In genomic region chr6:1162367-1163275, GRCh38 we compare ENCODE assay signal across 20 cellular contexts.
DNase-seq lines count a peak whose midpoint lies in the region; ATAC-seq, FAIRE-seq and TF ChIP-seq lines count a peak whose summit lies in the region.
"Had no signal": no experiment of that assay in that cellular context is flagged by ENCODE, and none has a peak within 500 bp of the region (broad histone marks: within the 10 kb centered on the region; RNA-seq: fewer than 3 reads in every experiment).

No MANE protein-coding gene starts in this region.

- no peaks in the 10 kb centered on the region for H3K79me2 ChIP-seq in MM.1S (ENCODE audit: low read length)

- H3K9me3 ChIP-seq in MM.1S (replicated peaks; ENCODE audit: insufficient read depth, low read length) (no peaks in the 10 kb centered on the region), mesodermal cell (ENCODE audit: control insufficient read depth, low read length) (peaks cover 4% of the 10 kb centered on the region), upper lobe of left lung (no peaks in the 10 kb centered on the region)

- H3K4me3 Mint-ChIP-seq in central memory CD8-positive, alpha-beta T cell: peak overlapping the region; percentile 23
- H3K4me3 Mint-ChIP-seq: activated naive CD4-positive, alpha-beta T cell treated with anti-CD3 and anti-CD28 coated beads for 36 hours had no signal

- no peaks in the 10 kb centered on the region for H3K4me1 Mint-ChIP-seq in central memory CD8-positive, alpha-beta T cell
- H3K4me1 Mint-ChIP-seq: stimulated activated naive CD8-positive, alpha-beta T cell treated with anti-CD3 and anti-CD28 coated beads, Interleukin-15, amount 100 ng/mL, for 72 hours had no signal

- peak overlapping the region; percentile 5; the same call in 1 of the 2 replicates for H3K9ac ChIP-seq in MM.1S (ENCODE audit: low read length)
- H3K9ac ChIP-seq: BLaER1 had no signal

- no peak for ATAC-seq in central memory CD8-positive, alpha-beta T cell (replicated peaks; ENCODE audit: extremely low read depth, poor library complexity, severe bottlenecking)
- ATAC-seq in upper lobe of left lung (ENCODE audit: low FRiP score in 2 of 2): no peak
- ATAC-seq in HG03457 (IDR thresholded peaks at IDR 0.05; ENCODE audit: unreplicated experiment): no peak
- ATAC-seq: stimulated activated naive CD8-positive, alpha-beta T cell treated with anti-CD3 and anti-CD28 coated beads, Interleukin-15, amount 100 ng/mL, for 72 hours had no signal

- FAIRE-seq in RCC 7860 (lab: Jason Lieb, UNC): no peak
- FAIRE-seq: endometrium, H54 had no signal

- no peaks in the 10 kb centered on the region for H3K27me3 ChIP-seq in MM.1S (replicated peaks; ENCODE audit: insufficient read depth, low read length)
- no peaks in the 10 kb centered on the region for H3K27me3 ChIP-seq in upper lobe of left lung
- H3K27me3 ChIP-seq: BLaER1 had no signal

- H3K36me3 Mint-ChIP-seq in central memory CD8-positive, alpha-beta T cell (ENCODE audit: insufficient read depth): no peaks in the 10 kb centered on the region
- H3K36me3 Mint-ChIP-seq: immature natural killer cell had no signal

- H3K36me3 ChIP-seq in MM.1S (replicated peaks; ENCODE audit: insufficient read depth, low read length) (no peaks in the 10 kb centered on the region), mesodermal cell (ENCODE audit: control insufficient read depth, insufficient read depth, low read length) (no peaks in the 10 kb centered on the region), upper lobe of left lung (no peaks in the 10 kb centered on the region)
- H3K36me3 ChIP-seq: BLaER1 had no signal

- H3K4me1 ChIP-seq in MM.1S (ENCODE audit: low read length): 0 out of 2 replicates have a peak, but pooled peaks cover 3% of the 10 kb centered on the region
- peaks cover 12% of the 10 kb centered on the region for H3K4me1 ChIP-seq in mesodermal cell (ENCODE audit: control insufficient read depth, insufficient read depth, low read length, poor library complexity, severe bottlenecking)
- H3K4me1 ChIP-seq in upper lobe of left lung: no peaks in the 10 kb centered on the region

- H3K9me2 ChIP-seq in MM.1S (replicated peaks; ENCODE audit: insufficient read depth, low read length): no peaks in the 10 kb centered on the region

- no peak for TF ChIP-seq EP300 in upper lobe of left lung (IDR thresholded peaks at IDR 0.05)

- H3F3A ChIP-seq in MM.1S (ENCODE audit: insufficient read depth, low read length): no peaks in the 10 kb centered on the region

- no peak for TF ChIP-seq POLR2A in upper lobe of left lung (IDR thresholded peaks at IDR 0.05)

- H3K4me3 ChIP-seq in MM.1S (ENCODE audit: low read length): peak overlapping the region; percentile 54
- no peak overlapping the region for H3K4me3 ChIP-seq in mesodermal cell (ENCODE audit: extremely low read depth, insufficient read depth, low read length, poor library complexity, severe bottlenecking)
- H3K4me3 ChIP-seq in upper lobe of left lung: peak overlapping the region in 2 of 4 donors; percentile 28 to 29
- H3K4me3 ChIP-seq: BLaER1 had no signal

- no peaks in the 10 kb centered on the region for H4K20me1 ChIP-seq in MM.1S (ENCODE audit: insufficient read depth, low read length)
- H4K20me1 ChIP-seq: BLaER1 had no signal

- peak overlapping the region; percentile 80 for H2AFZ ChIP-seq in MM.1S (ENCODE audit: low read length)

- no peaks in the 10 kb centered on the region for H3K9me3 Mint-ChIP-seq in central memory CD8-positive, alpha-beta T cell

- no peak for TF ChIP-seq CTCF in MM.1S (IDR thresholded peaks at IDR 0.05; ENCODE audit: low read length)
- TF ChIP-seq CTCF in upper lobe of left lung (IDR thresholded peaks at IDR 0.05): no peak

- H3K27ac Mint-ChIP-seq in central memory CD8-positive, alpha-beta T cell (ENCODE audit: low read depth): no peak overlapping the region
- H3K27ac Mint-ChIP-seq: activated naive CD4-positive, alpha-beta T cell treated with anti-CD3 and anti-CD28 coated beads for 36 hours; immature natural killer cell; stimulated activated naive CD8-positive, alpha-beta T cell treated with anti-CD3 and anti-CD28 coated beads, Interleukin-15, amount 100 ng/mL, for 72 hours had no signal

- peaks cover 49% of the 10 kb centered on the region for H3K27me3 Mint-ChIP-seq in central memory CD8-positive, alpha-beta T cell

- H3K27ac ChIP-seq in MM.1S (ENCODE audit: low read length): no peak overlapping the region
- H3K27ac ChIP-seq in mesodermal cell (ENCODE audit: low read depth, low read length, severe bottlenecking): peak overlapping the region; percentile 43
- H3K27ac ChIP-seq in upper lobe of left lung: no peak overlapping the region
- H3K27ac ChIP-seq: BLaER1 had no signal

- WGBS in mesodermal cell (ENCODE audit: insufficient coverage in 2 of 2), 2 experiments: 82 to 84% methylated on average over 4 to 5 of the region's 8 CpGs
- 62 to 63% methylated on average over 8 of the region's 8 CpGs for WGBS in upper lobe of left lung, 2 donors

- H3K4me2 ChIP-seq in MM.1S (ENCODE audit: low read depth, low read length): peak overlapping the region; percentile 82
- H3K4me2 ChIP-seq: BLaER1 had no signal

- DNase-seq in EL: peak; percentile 15
- peak; percentile 45 for DNase-seq in MM.1S
- DNase-seq in central memory CD8-positive, alpha-beta T cell (ENCODE audit: low spot score in 2 of 2): no peak
- no peak for DNase-seq in NCI-H2196 treated with DMSO at 0.1 percent for 48 hours (lab: John Stamatoyannopoulos, UW; ENCODE audit: unreplicated experiment)
- no peak for DNase-seq in upper lobe of left lung
- DNase-seq in RCC 7860 (ENCODE audit: low spot score): no peak
- DNase-seq: activated CD4-positive, CD25-positive, alpha-beta regulatory T cell; activated CD8-positive, alpha-beta memory T cell treated with anti-CD3 and anti-CD28 coated beads, Interleukin-2, amount 50 U/mL, for 4 hours; activated naive CD4-positive, alpha-beta T cell treated with anti-CD3 and anti-CD28 coated beads for 36 hours; DMS53; immature natural killer cell; KBM-7; NCI-H1436; stimulated activated naive CD8-positive, alpha-beta T cell treated with anti-CD3 and anti-CD28 coated beads, Interleukin-15, amount 100 ng/mL, for 72 hours; SW 1271 had no signal

Comparison
In these comparisons a context has a peak if more than half of its experiments do, and no peak if none do; other contexts are left out.
1. DNase-seq: peak in EL (single experiment) and MM.1S (single experiment); none in central memory CD8-positive, alpha-beta T cell (0 of 2), NCI-H2196 treated with DMSO at 0.1 percent for 48 hours (single experiment), upper lobe of left lung (0 of 2) and RCC 7860 (single experiment).